ENCODE assay signal across 30 cellular contexts in genomic region chr3:153856932-153857331, GRCh38.
DNase-seq lines count a peak whose midpoint lies in the region; ATAC-seq and TF ChIP-seq lines count a peak whose summit lies in the region.
"Had no signal": no experiment of that assay in that cellular context is flagged by ENCODE, and none has a peak within 500 bp of the region (broad histone marks: within the 10 kb centered on the region; RNA-seq: fewer than 3 reads in every experiment).

No MANE protein-coding gene starts in this region.

- H2BK120ac ChIP-seq in mesendoderm (ENCODE audit: low read depth, low read length) = no peak overlapping the region

- no peaks in the 10 kb centered on the region for H3K79me1 ChIP-seq in mesendoderm (ENCODE audit: low read length)

- no peak overlapping the region for H3K27ac ChIP-seq in mesendoderm (ENCODE audit: low read depth, low read length)
- H3K27ac ChIP-seq: BLaER1, body of pancreas, neutrophil, psoas muscle, skin epidermis had no signal

- H4K8ac ChIP-seq in mesendoderm (ENCODE audit: low read depth, low read length) = no peak overlapping the region

- peaks cover 5% of the 10 kb centered on the region for H3K4me1 Mint-ChIP-seq in nephron progenitor cell
- H3K4me1 Mint-ChIP-seq: activated naive CD8-positive, alpha-beta T cell treated with anti-CD3 and anti-CD28 coated beads, Interleukin-2, amount 10 ng/mL, durations not matched to agents 7 days and 5 days had no signal

- DNase-seq in ELR (ENCODE audit: low read depth) = peak; percentile 34
- DNase-seq in RKO (ENCODE audit: low spot score) = peak; percentile 30
- peak; percentile 45 for DNase-seq in epithelial cell of esophagus (ENCODE audit: low read depth)
- peak; percentile 18 for DNase-seq in mesendoderm
- no peak for DNase-seq in nephron progenitor cell
- DNase-seq in activated T-cell treated with anti-CD3 and anti-CD28 coated beads, Interleukin-2, amount 50 U/mL, for 48 hours = no peak
- DNase-seq: activated CD4-positive, alpha-beta T cell treated with anti-CD3 and anti-CD28 coated beads, Interleukin-2, amount 50 U/mL, for 4 hours; activated CD8-positive, alpha-beta memory T cell treated with anti-CD3 and anti-CD28 coated beads, Interleukin-2, amount 50 U/mL, for 48 hours; activated effector memory CD4-positive, alpha-beta T cell treated with anti-CD3 and anti-CD28 coated beads, Interleukin-2, amount 50 U/mL, for 16 hours; activated naive CD8-positive, alpha-beta T cell treated with anti-CD3 and anti-CD28 coated beads, Interleukin-2, amount 10 ng/mL, durations not matched to agents 7 days and 5 days; body of pancreas; DND-41; effector CD4-positive, alpha-beta T cell; Kasumi-1; NCI-H1092 treated with DMSO at 0.1 percent for 48 hours; NCI-H187 treated with DMSO at 0.1 percent for 48 hours; NCI-H226; NCI-H774; psoas muscle; stimulated activated CD4-positive, alpha-beta T cell treated with anti-CD3 and anti-CD28 coated beads, Interleukin-1b, Interleukin-23, amount 100 ng/mL, for 48 hours; substantia nigra; T-helper 9 cell had no signal

- H3K4me3 Mint-ChIP-seq in nephron progenitor cell = no peak overlapping the region
- H3K4me3 Mint-ChIP-seq: activated naive CD8-positive, alpha-beta T cell treated with anti-CD3 and anti-CD28 coated beads, Interleukin-2, amount 10 ng/mL, durations not matched to agents 7 days and 5 days had no signal

- H3K23ac ChIP-seq in mesendoderm (ENCODE audit: low read length) = no peak overlapping the region

- TF ChIP-seq CTCF in epithelial cell of esophagus (IDR thresholded peaks at IDR 0.05; ENCODE audit: insufficient read depth, low read depth, low read length, missing control alignments) (no peak), nephron progenitor cell (IDR thresholded peaks at IDR 0.05) (no peak)

- ATAC-seq in HG02678 (IDR thresholded peaks at IDR 0.05; ENCODE audit: unreplicated experiment) (no peak), HG02588 (IDR thresholded peaks at IDR 0.05; ENCODE audit: unreplicated experiment) (no peak)
- ATAC-seq: body of pancreas, HepG2, psoas muscle, Right ventricle myocardium inferior had no signal

- no peak overlapping the region for H3K18ac ChIP-seq in mesendoderm (ENCODE audit: low read length)

- no peak overlapping the region for H3K27ac Mint-ChIP-seq in nephron progenitor cell
- H3K27ac Mint-ChIP-seq: activated naive CD8-positive, alpha-beta T cell treated with anti-CD3 and anti-CD28 coated beads, Interleukin-2, amount 10 ng/mL, durations not matched to agents 7 days and 5 days had no signal

- peaks cover 2% of the 10 kb centered on the region for H3K27me3 ChIP-seq in mesendoderm (ENCODE audit: insufficient read depth, low read length, poor library complexity)
- H3K27me3 ChIP-seq: BLaER1, body of pancreas, neutrophil had no signal

- no CpG with 5 or more reads among the region's 1 CpG for WGBS in mesendoderm (ENCODE audit: extremely low coverage, insufficient coverage, low lambda C conversion rate)

- H2BK15ac ChIP-seq in mesendoderm (replicated peaks; ENCODE audit: low read depth) = no peak overlapping the region

- H3K36me3 ChIP-seq in mesendoderm (ENCODE audit: control insufficient read depth, insufficient read depth, low read length) = no peaks in the 10 kb centered on the region
- H3K36me3 ChIP-seq: BLaER1, HAP-1, neutrophil had no signal

- H2BK5ac ChIP-seq in mesendoderm (ENCODE audit: low read length) = no peak overlapping the region

- H3K27me3 Mint-ChIP-seq in nephron progenitor cell (ENCODE audit: low read depth, poor library complexity) = peaks cover 4% of the 10 kb centered on the region

- no peak overlapping the region for H3K56ac ChIP-seq in mesendoderm (ENCODE audit: low read length)

- no peak overlapping the region for H3K9ac ChIP-seq in mesendoderm (ENCODE audit: low read length)
- H3K9ac ChIP-seq: BLaER1 had no signal

- no peaks in the 10 kb centered on the region for H3K79me2 ChIP-seq in mesendoderm (ENCODE audit: control insufficient read depth, insufficient read depth, low read length)

- no peaks in the 10 kb centered on the region for H3K9me3 Mint-ChIP-seq in nephron progenitor cell
- H3K9me3 Mint-ChIP-seq: activated naive CD8-positive, alpha-beta T cell treated with anti-CD3 and anti-CD28 coated beads, Interleukin-2, amount 10 ng/mL, durations not matched to agents 7 days and 5 days had no signal

- no peaks in the 10 kb centered on the region for H3K4me1 ChIP-seq in mesendoderm (ENCODE audit: control insufficient read depth, low read depth, low read length)
- H3K4me1 ChIP-seq: BLaER1, body of pancreas, HAP-1, psoas muscle had no signal

- no peak overlapping the region for H3K4me2 ChIP-seq in mesendoderm (ENCODE audit: low read length)
- H3K4me2 ChIP-seq: BLaER1 had no signal

- no peak overlapping the region for H2AK5ac ChIP-seq in mesendoderm (ENCODE audit: low read length)

- no peak overlapping the region for H3K4ac ChIP-seq in mesendoderm (ENCODE audit: low read depth, low read length)

- no peaks in the 10 kb centered on the region for H3K36me3 Mint-ChIP-seq in nephron progenitor cell (ENCODE audit: low read depth)
- H3K36me3 Mint-ChIP-seq: activated naive CD8-positive, alpha-beta T cell treated with anti-CD3 and anti-CD28 coated beads, Interleukin-2, amount 10 ng/mL, durations not matched to agents 7 days and 5 days had no signal

- no peak overlapping the region for H4K5ac ChIP-seq in mesendoderm (ENCODE audit: low read length)

- H3K4me3 ChIP-seq in epithelial cell of esophagus (ENCODE audit: low read length) = no peak overlapping the region
- no peak overlapping the region for H3K4me3 ChIP-seq in mesendoderm (ENCODE audit: low read length)
- H3K4me3 ChIP-seq: BLaER1, body of pancreas, HAP-1, psoas muscle, skin epidermis had no signal

Comparison
In these comparisons a context has a peak if more than half of its experiments do, and no peak if none do; other contexts are left out.
1. DNase-seq: peak in ELR (single experiment), RKO (single experiment), epithelial cell of esophagus (single experiment) and mesendoderm (single experiment); none in nephron progenitor cell (single experiment) and activated T-cell treated with anti-CD3 and anti-CD28 coated beads, Interleukin-2, amount 50 U/mL, for 48 hours (0 of 2).